ENCODE assay signal across 17 cellular contexts in the genomic region with DNA sequence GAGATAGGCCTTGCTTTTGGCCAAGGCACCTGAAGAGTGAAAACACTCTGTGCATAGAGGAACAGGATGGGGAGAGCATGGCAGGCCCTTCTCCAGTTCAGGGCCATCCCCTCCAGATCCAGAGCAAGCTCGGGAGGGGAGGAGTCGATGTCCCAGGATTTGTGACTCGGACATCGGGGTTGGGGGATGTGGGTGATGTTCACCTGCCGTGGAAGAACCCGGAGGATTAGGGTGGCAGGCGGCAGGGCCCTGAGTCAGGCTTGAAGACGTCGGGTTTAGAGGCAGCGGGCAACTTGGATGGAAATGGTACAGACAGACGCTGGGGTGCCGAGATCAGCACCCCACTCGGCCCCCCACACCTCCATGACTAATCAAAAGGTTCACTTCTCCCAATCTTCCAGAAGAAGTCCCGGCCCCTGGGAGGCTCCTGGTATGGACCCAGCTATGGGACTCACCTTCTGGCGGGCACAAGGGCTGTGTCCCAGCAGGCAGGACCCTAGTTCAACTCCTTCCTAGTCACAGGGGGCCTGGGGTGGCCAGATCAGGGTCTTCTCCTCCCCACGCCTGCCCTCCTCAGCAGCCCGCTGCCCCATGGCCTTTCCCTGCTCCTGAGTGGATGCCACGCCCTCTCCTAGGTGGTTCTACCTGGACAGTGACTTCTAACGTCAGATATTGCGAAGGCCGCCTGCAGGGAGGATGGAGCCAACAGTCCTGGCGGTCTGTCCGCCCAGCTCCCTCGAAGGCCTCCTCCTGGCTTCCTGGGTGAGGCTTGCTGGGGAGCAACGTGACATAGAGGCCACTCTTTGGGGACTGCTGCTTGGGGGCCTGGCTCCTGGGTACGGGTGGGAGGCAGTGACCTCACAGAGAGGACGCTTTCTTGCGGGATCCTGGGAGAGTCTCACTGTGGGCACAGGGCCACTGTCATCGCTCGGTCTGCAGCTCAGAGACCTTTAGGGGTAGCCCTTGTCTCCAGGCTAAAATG.
A peak's percentile ranks its signal among the peaks of the same experiment; 100 is the strongest.
DNase-seq lines count a peak whose midpoint lies in the region; FAIRE-seq and TF ChIP-seq lines count a peak whose summit lies in the region.
"Had no signal": no experiment of that assay in that cellular context is flagged by ENCODE, and none has a peak within 500 bp of the region (broad histone marks: within the 10 kb centered on the region; RNA-seq: fewer than 3 reads in every experiment).

No MANE protein-coding gene starts in this region.

- no peak overlapping the region for H4K5ac ChIP-seq in H1 (ENCODE audit: insufficient read length, low read depth, low read length)

- H2AFZ ChIP-seq in H1 (ENCODE audit: low read length) (no peak overlapping the region), neural progenitor cell (replicated peaks) (no peak overlapping the region)

- no peak overlapping the region for H2AK5ac ChIP-seq in H1 (ENCODE audit: low read depth, low read length)

- H3K56ac ChIP-seq in H1 (replicated peaks; ENCODE audit: insufficient read length, low read depth, low read length), result no peak overlapping the region

- H3K79me2 ChIP-seq in H1 (ENCODE audit: control insufficient read depth in 1 of 2, insufficient read depth in 2 of 2, low read length in 2 of 2) (no peaks in the 10 kb centered on the region), neural progenitor cell (ENCODE audit: low read depth) (no peaks in the 10 kb centered on the region)

- H3K4me1 ChIP-seq in H1 (replicated peaks in 1 of 4; ENCODE audit: control insufficient read depth in 3 of 4, insufficient read depth in 4 of 4, low read length in 3 of 4), result no peaks in the 10 kb centered on the region; a peak in 1 of 7 replicates
- H3K4me1 ChIP-seq in neural progenitor cell, result no peaks in the 10 kb centered on the region
- H3K4me1 ChIP-seq in spleen, result no peaks in the 10 kb centered on the region

- DNase-seq in H1 (ENCODE audit: low read depth in 1 of 2, low spot score in 2 of 2) (no peak), neural progenitor cell (ENCODE audit: low spot score) (no peak), spleen (peak; percentile 58), NCI-H226 (no peak), RKO (ENCODE audit: low spot score) (no peak), NCI-H2227 (lab: John Stamatoyannopoulos, UW; ENCODE audit: unreplicated experiment) (no peak)
- no peak for DNase-seq in stimulated activated CD4-positive, alpha-beta T cell treated with anti-CD3 and anti-CD28 coated beads, Interleukin-2, amount 100 ng/mL, for 24 hours
- DNase-seq: C1 segment of cervical spinal cord; Calu3; CD4-positive, alpha-beta memory T cell; COR-L47; DMS153; DND-41; GOT3; H7 had no signal

- TF ChIP-seq POLR2A in H1 (IDR thresholded peaks at IDR 0.05; ENCODE audit: control extremely low read depth in 1 of 2, low read depth in 2 of 2, low read length in 2 of 2) (no peak), spleen (IDR thresholded peaks at IDR 0.05) (no peak)

- H2BK20ac ChIP-seq in H1 (ENCODE audit: low read length), result no peak overlapping the region

- H3K18ac ChIP-seq in H1 (ENCODE audit: extremely low read depth, low read length), result no peak overlapping the region

- no peak overlapping the region for H3K14ac ChIP-seq in H1 (ENCODE audit: insufficient read length)

- H3K23me2 ChIP-seq in H1 (ENCODE audit: low read depth, low read length), result no peaks in the 10 kb centered on the region

- peaks cover 4% of the 10 kb centered on the region for H3K27me3 Mint-ChIP-seq in neural progenitor cell (ENCODE audit: insufficient read depth, low read depth)

- H3F3A ChIP-seq in neural progenitor cell (ENCODE audit: low read depth), result no peaks in the 10 kb centered on the region

- CTCF ChIA-PET in H1 (lab: Charles Lee; ENCODE audit: partially characterized antibody), result interaction anchor here (0.5 to 1.5 kb wide), 4 partner anchors 11 to 276 kb away, joined by 3 to 5 read pairs (median 3); no protein-coding TSS in a partner anchor

- H3K4me3 ChIP-seq in H1 (ENCODE audit: extremely low read depth in 1 of 4, insufficient read depth in 2 of 4, low read depth in 3 of 4, low read length in 4 of 4) (no peak overlapping the region), neural progenitor cell (no peak overlapping the region), spleen (no peak overlapping the region)

- intact Hi-C loops in spleen (cut with DNase I; ENCODE audit: low total_unique reads), result no loop called here

- H3K4me2 ChIP-seq in H1 (ENCODE audit: insufficient read depth in 1 of 2, low read depth in 2 of 2, low read length in 2 of 2) (no peak overlapping the region), neural progenitor cell (no peak overlapping the region)

- FAIRE-seq in H1 (lab: Jason Lieb, UNC), result no peak
- FAIRE-seq: G401.6, GM12892 had no signal

- H2BK120ac ChIP-seq in H1 (replicated peaks; ENCODE audit: low read depth, low read length), result no peak overlapping the region

- no peak overlapping the region for H3K9ac ChIP-seq in H1 (replicated peaks in 1 of 4; ENCODE audit: extremely low read depth in 1 of 4, low read depth in 3 of 4, low read length in 3 of 4)
- H3K9ac ChIP-seq in neural progenitor cell, result no peak overlapping the region

- no peak for TF ChIP-seq RAD21 in H1 (IDR thresholded peaks at IDR 0.05 in 1 of 2, conservative IDR thresholded peaks at IDR 0.05 in 1 of 2; ENCODE audit: low read depth in 2 of 2, low read length in 2 of 2)

- no peaks in the 10 kb centered on the region for H4K20me1 ChIP-seq in H1 (replicated peaks in 1 of 2; ENCODE audit: control insufficient read depth in 1 of 2, insufficient read depth in 2 of 2, low read length in 2 of 2)
- H4K20me1 ChIP-seq in neural progenitor cell (ENCODE audit: low read depth), result no peaks in the 10 kb centered on the region

- H4K91ac ChIP-seq in H1 (replicated peaks; ENCODE audit: insufficient read length, low read length), result no peak overlapping the region

- no peak overlapping the region for H2BK15ac ChIP-seq in H1 (ENCODE audit: low read length)

- H3K4ac ChIP-seq in H1 (replicated peaks; ENCODE audit: insufficient read length, low read depth, low read length), result no peak overlapping the region

- no peak overlapping the region for H2BK12ac ChIP-seq in H1 (ENCODE audit: low read depth, low read length)

- H3K36me3 ChIP-seq in H1 (ENCODE audit: control insufficient read depth in 2 of 4, insufficient read depth in 4 of 4, low read length in 3 of 4) (no peaks in the 10 kb centered on the region), neural progenitor cell (no peaks in the 10 kb centered on the region), spleen (no peaks in the 10 kb centered on the region)

- H3K4me1 Mint-ChIP-seq in neural progenitor cell, result peaks cover 26% of the 10 kb centered on the region
- H3K4me1 Mint-ChIP-seq: CD4-positive, alpha-beta memory T cell had no signal

- H3K79me1 ChIP-seq in H1 (ENCODE audit: low read depth, low read length), result no peaks in the 10 kb centered on the region

- TF ChIP-seq CTCF in H1 (IDR thresholded peaks at IDR 0.05; ENCODE audit: control extremely low read depth in 1 of 3, insufficient read depth in 1 of 3, low read depth in 1 of 3, low read length in 3 of 3) (no peak), neural progenitor cell (IDR thresholded peaks at IDR 0.05) (no peak), spleen (IDR thresholded peaks at IDR 0.05 in 8 of 11, conservative IDR thresholded peaks at IDR 0.05 in 3 of 11) (no peak)

- H3K27me3 ChIP-seq in H1 (replicated peaks in 1 of 4; ENCODE audit: control insufficient read depth in 3 of 4, extremely low read depth in 1 of 4, insufficient read depth in 3 of 4, low read length in 3 of 4), result peaks cover 0 to 2% (median 0%) of the 10 kb centered on the region in 4 experiments; a peak in 1 of 7 replicates
- no peaks in the 10 kb centered on the region for H3K27me3 ChIP-seq in neural progenitor cell
- H3K27me3 ChIP-seq in spleen (replicated peaks in 1 of 7), result peaks cover 0 to 45% (median 0%) of the 10 kb centered on the region in 7 donors

- H3K9me3 Mint-ChIP-seq in neural progenitor cell, result peaks cover 4% of the 10 kb centered on the region
- H3K9me3 Mint-ChIP-seq: CD4-positive, alpha-beta memory T cell had no signal

- no peak overlapping the region for H3K23ac ChIP-seq in H1 (ENCODE audit: insufficient read length)

- TF ChIP-seq EP300 in H1 (IDR thresholded peaks at IDR 0.05; ENCODE audit: borderline replicate concordance in 1 of 2, low read depth in 2 of 2, low read length in 2 of 2), result no peak

- 92% methylated on average over 26 of the region's 30 CpGs; no CpG with 5 or more reads in 1 of the 2 experiments for WGBS in H1 (ENCODE audit: extremely low coverage in 1 of 2, insufficient coverage in 1 of 2, insufficient read length in 1 of 2, insufficient replicate concordance in 2 of 2, low coverage in 1 of 2, low lambda C conversion rate in 2 of 2, missing lambda C conversion rate in 1 of 2), 2 experiments
- 77 to 86% (median 80%) methylated on average over 23 to 30 of the region's 30 CpGs for WGBS in spleen, 5 donors

- no peaks in the 10 kb centered on the region; a peak in 1 of 4 replicates for H3K9me3 ChIP-seq in H1 (ENCODE audit: insufficient read depth in 2 of 2, low read depth in 1 of 2, low read length in 1 of 2)
- no peaks in the 10 kb centered on the region for H3K9me3 ChIP-seq in neural progenitor cell (ENCODE audit: low read depth)
- H3K9me3 ChIP-seq in spleen, result peaks cover 0 to 6% (median 0%) of the 10 kb centered on the region in 8 donors

- H3K27ac ChIP-seq in H1 (ENCODE audit: low read depth, low read length) (no peak overlapping the region), neural progenitor cell (no peak overlapping the region), spleen (no peak overlapping the region)

- no peak overlapping the region for H2BK5ac ChIP-seq in H1 (ENCODE audit: low read depth, low read length)

- H3K36me3 Mint-ChIP-seq in neural progenitor cell, result no peaks in the 10 kb centered on the region
- H3K36me3 Mint-ChIP-seq: CD4-positive, alpha-beta memory T cell had no signal

- POLR2A ChIA-PET in H1 (lab: Charles Lee; ENCODE audit: partially characterized antibody), result no interaction called here

- H3K4me3 Mint-ChIP-seq in neural progenitor cell, result no peak overlapping the region
- H3K4me3 Mint-ChIP-seq: CD4-positive, alpha-beta memory T cell had no signal

- peak overlapping the region; percentile 82 for H4K8ac ChIP-seq in H1 (ENCODE audit: extremely low read depth, insufficient read depth, low read length)

- peak overlapping the region; percentile 12 for H3K27ac Mint-ChIP-seq in neural progenitor cell

TF ChIP-seq in H1, 55 proteins besides CTCF, POLR2A, EP300 and RAD21:
- TF ChIP-seq BCL11A (IDR thresholded peaks at IDR 0.05; ENCODE audit: low read depth in 2 of 2, low read length in 2 of 2), result no peak
- TF ChIP-seq CTBP2 (IDR thresholded peaks at IDR 0.05; ENCODE audit: borderline replicate concordance, insufficient read depth, insufficient read length, low read length), result no peak
- TF ChIP-seq POLR2AphosphoS5 (IDR thresholded peaks at IDR 0.05; ENCODE audit: low read depth, low read length), result no peak
- no peak for TF ChIP-seq E2F6 (IDR thresholded peaks at IDR 0.05)
